Comparison of ENCODE assay signal across 1 cellular context in genomic region chr2:62197609-62198236, GRCh38.
TF ChIP-seq lines count a peak whose summit lies in the region.

No MANE protein-coding gene starts in this region.

TF ChIP-seq in HepG2, 621 proteins besides CTCF, POLR2A, EP300 and RAD21 (continued from another document and continues in another):
- 0 out of 2 replicates have a peak, but pooled peaks have one; percentile 26 for TF ChIP-seq ZNF777 (CRISPR knock-in tag; IDR thresholded peaks at IDR 0.05)
- TF ChIP-seq ZBTB25 (CRISPR knock-in tag; IDR thresholded peaks at IDR 0.05): no peak
- TF ChIP-seq FLYWCH1 (CRISPR knock-in tag; IDR thresholded peaks at IDR 0.05): no peak
- TF ChIP-seq TEAD3 (CRISPR knock-in tag; optimal IDR thresholded peaks at IDR 0.05; ENCODE audit: borderline replicate concordance): no peak
- TF ChIP-seq ZNF256 (CRISPR knock-in tag; conservative IDR thresholded peaks at IDR 0.05): no peak
- TF ChIP-seq PRDM15 (CRISPR knock-in tag; IDR thresholded peaks at IDR 0.05): peak; percentile 91
- TF ChIP-seq MYPOP (CRISPR knock-in tag; IDR thresholded peaks at IDR 0.05): no peak; the same call in 1 of the 2 replicates
- no peak for TF ChIP-seq AFF4 (CRISPR knock-in tag; IDR thresholded peaks at IDR 0.05)
- no peak; the same call in 1 of the 2 replicates for TF ChIP-seq ZSCAN31 (CRISPR knock-in tag; IDR thresholded peaks at IDR 0.05; ENCODE audit: low read depth)
- no peak for TF ChIP-seq ZNF879 (CRISPR knock-in tag; IDR thresholded peaks at IDR 0.05)
- TF ChIP-seq REL (CRISPR knock-in tag; conservative IDR thresholded peaks at IDR 0.05): no peak
- TF ChIP-seq JDP2 (CRISPR knock-in tag; IDR thresholded peaks at IDR 0.05; ENCODE audit: borderline replicate concordance): no peak
- no peak for TF ChIP-seq SNRNP70 (IDR thresholded peaks at IDR 0.05; ENCODE audit: low read depth, low read length)
- TF ChIP-seq ZNF33B (CRISPR knock-in tag; IDR thresholded peaks at IDR 0.05): no peak
- no peak for TF ChIP-seq KAT2B (IDR thresholded peaks at IDR 0.05; ENCODE audit: borderline replicate concordance, low read depth, low read length)
- no peak for TF ChIP-seq ZFP36 (IDR thresholded peaks at IDR 0.05; ENCODE audit: borderline replicate concordance, low read depth, low read length, partially characterized antibody)
- 0 out of 2 replicates have a peak, but pooled peaks have one; percentile 36 for TF ChIP-seq THAP9 (CRISPR knock-in tag; IDR thresholded peaks at IDR 0.05; ENCODE audit: borderline replicate concordance)
- TF ChIP-seq ZNF709 (CRISPR knock-in tag; IDR thresholded peaks at IDR 0.05): no peak
- no peak for TF ChIP-seq ZNF225 (CRISPR knock-in tag; IDR thresholded peaks at IDR 0.05)
- peak; percentile 58 for TF ChIP-seq ZNF263 (CRISPR knock-in tag; IDR thresholded peaks at IDR 0.05)
- no peak for TF ChIP-seq RFX1 (IDR thresholded peaks at IDR 0.05)
- no peak for TF ChIP-seq PRPF4 (IDR thresholded peaks at IDR 0.05; ENCODE audit: low read depth, low read length, poor library complexity, severe bottlenecking)
- no peak for TF ChIP-seq MED13 (CRISPR knock-in tag; IDR thresholded peaks at IDR 0.05)
- TF ChIP-seq JUND (CRISPR knock-in tag; IDR thresholded peaks at IDR 0.05): no peak
- TF ChIP-seq ZNF282 (IDR thresholded peaks at IDR 0.05; ENCODE audit: partially characterized antibody): no peak
- no peak for TF ChIP-seq ZNF597 (CRISPR knock-in tag; IDR thresholded peaks at IDR 0.05)
- TF ChIP-seq TAF15 (IDR thresholded peaks at IDR 0.05; ENCODE audit: low read depth, low read length, poor library complexity, severe bottlenecking): no peak
- TF ChIP-seq ZBTB7B (CRISPR knock-in tag; IDR thresholded peaks at IDR 0.05): no peak
- no peak for TF ChIP-seq MTF1 (CRISPR knock-in tag; IDR thresholded peaks at IDR 0.05)
- TF ChIP-seq ZNF816 (CRISPR knock-in tag; IDR thresholded peaks at IDR 0.05; ENCODE audit: borderline replicate concordance): no peak
- no peak for TF ChIP-seq SMAD1 (CRISPR knock-in tag; IDR thresholded peaks at IDR 0.05; ENCODE audit: borderline replicate concordance, low read depth)
- 0 out of 2 replicates have a peak, but pooled peaks have one; percentile 16 for TF ChIP-seq ZNF441 (CRISPR knock-in tag; IDR thresholded peaks at IDR 0.05; ENCODE audit: borderline replicate concordance)
- no peak for TF ChIP-seq ZNF20 (CRISPR knock-in tag; IDR thresholded peaks at IDR 0.05)
- TF ChIP-seq ZGPAT (CRISPR knock-in tag; IDR thresholded peaks at IDR 0.05): no peak
- TF ChIP-seq ZNF703 (CRISPR knock-in tag; IDR thresholded peaks at IDR 0.05; ENCODE audit: borderline replicate concordance): no peak
- no peak for TF ChIP-seq ATRX (CRISPR knock-in tag; IDR thresholded peaks at IDR 0.05; ENCODE audit: borderline replicate concordance)
- TF ChIP-seq ZNF800 (CRISPR knock-in tag; IDR thresholded peaks at IDR 0.05): 0 out of 2 replicates have a peak, but pooled peaks have one; percentile 6
- TF ChIP-seq GMEB2 (CRISPR knock-in tag; IDR thresholded peaks at IDR 0.05; ENCODE audit: low read depth): no peak
- no peak for TF ChIP-seq ARID2 (CRISPR knock-in tag; IDR thresholded peaks at IDR 0.05; ENCODE audit: borderline replicate concordance)
- no peak for TF ChIP-seq CENPBD1 (CRISPR knock-in tag; IDR thresholded peaks at IDR 0.05; ENCODE audit: borderline replicate concordance, low read depth)
- TF ChIP-seq NR2F2 (IDR thresholded peaks at IDR 0.05; ENCODE audit: borderline replicate concordance, low read depth): no peak
